ENCODE assay signal across 17 cellular contexts in the genomic region with DNA sequence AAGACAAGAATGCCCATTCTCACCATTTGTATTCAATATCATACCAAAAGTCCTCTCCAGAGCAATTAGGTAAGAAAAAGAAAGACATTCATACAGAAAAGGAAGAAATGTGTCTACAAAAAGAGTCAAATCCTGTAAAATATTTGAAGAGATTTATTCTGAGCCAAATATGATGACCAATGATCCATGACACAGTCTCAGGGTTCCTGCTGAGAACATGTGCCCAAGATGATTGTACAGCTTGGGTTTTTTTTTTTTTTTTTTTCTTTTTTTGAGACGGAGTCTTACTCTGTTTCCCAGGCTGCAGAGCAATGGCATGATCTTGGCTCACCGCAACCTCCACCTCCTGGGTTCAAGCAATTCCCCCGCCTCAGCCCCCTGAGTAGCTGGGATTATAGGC.
DNase-seq lines count a peak whose midpoint lies in the region; TF ChIP-seq lines count a peak whose summit lies in the region.
"Had no signal": no experiment of that assay in that cellular context is flagged by ENCODE, and none has a peak within 500 bp of the region (broad histone marks: within the 10 kb centered on the region; RNA-seq: fewer than 3 reads in every experiment).

No MANE protein-coding gene starts in this region.

- peaks cover 32% of the 10 kb centered on the region for H3K9me3 ChIP-seq in endodermal cell (ENCODE audit: control insufficient read depth, low read length)
- no peaks in the 10 kb centered on the region for H3K9me3 ChIP-seq in neural progenitor cell (ENCODE audit: low read depth)

- H4K20me1 ChIP-seq in neural progenitor cell (ENCODE audit: low read depth) = no peaks in the 10 kb centered on the region
- H4K20me1 ChIP-seq: BLaER1 treated with 17β-estradiol and CSF1 and Interleukin-3, amounts not matched to agents 10 nM and 100 nM had no signal

- DNase-seq in NCI-H446 treated with DMSO at 0.1 percent for 48 hours (lab: John Stamatoyannopoulos, UW) (peak; percentile 13), endodermal cell (no peak), neural progenitor cell (ENCODE audit: low spot score) (no peak), NCI-H1694 (lab: John Stamatoyannopoulos, UW) (no peak), AML-193 (lab: John Stamatoyannopoulos, UW) (no peak), HUDEP-2 (lab: John Stamatoyannopoulos, UW; ENCODE audit: unreplicated experiment in 76 of 76) (no peak)
- DNase-seq: 8988T; ACHN; Caco-2; Calu3; CD4-positive, alpha-beta T cell; CD8-positive, alpha-beta T cell; DMS79 treated with DMSO at 0.1 percent for 48 hours; GF-D8 had no signal

- H3K4me1 Mint-ChIP-seq in endodermal cell (peaks cover 7% of the 10 kb centered on the region), neural progenitor cell (peaks cover 30% of the 10 kb centered on the region)
- H3K4me1 Mint-ChIP-seq: B cell had no signal

- H3K27me3 ChIP-seq in endodermal cell (ENCODE audit: control insufficient read depth, insufficient read depth, low read length, poor library complexity, severe bottlenecking) (no peaks in the 10 kb centered on the region), neural progenitor cell (no peaks in the 10 kb centered on the region)
- H3K27me3 ChIP-seq: BLaER1 treated with 17β-estradiol and CSF1 and Interleukin-3, amounts not matched to agents 10 nM and 100 nM had no signal

- H3K9me3 Mint-ChIP-seq in endodermal cell = peaks cover 21% of the 10 kb centered on the region
- peaks cover 13% of the 10 kb centered on the region for H3K9me3 Mint-ChIP-seq in neural progenitor cell
- H3K9me3 Mint-ChIP-seq: CD8-positive, alpha-beta T cell had no signal

- H3K36me3 Mint-ChIP-seq in endodermal cell (ENCODE audit: low read depth) = peaks cover 3% of the 10 kb centered on the region
- H3K36me3 Mint-ChIP-seq in neural progenitor cell = peaks cover 2% of the 10 kb centered on the region
- H3K36me3 Mint-ChIP-seq: CD8-positive, alpha-beta T cell had no signal

- no peak overlapping the region for H3K4me3 Mint-ChIP-seq in endodermal cell
- H3K4me3 Mint-ChIP-seq in neural progenitor cell = no peak overlapping the region
- H3K4me3 Mint-ChIP-seq: B cell; CD4-positive, alpha-beta T cell; CD8-positive, alpha-beta T cell had no signal

- peaks cover 4% of the 10 kb centered on the region for H3F3A ChIP-seq in neural progenitor cell (ENCODE audit: low read depth)

- no peak overlapping the region for H2AFZ ChIP-seq in neural progenitor cell (replicated peaks)

- no peak overlapping the region for H3K27ac Mint-ChIP-seq in endodermal cell
- H3K27ac Mint-ChIP-seq in neural progenitor cell = peak overlapping the region; percentile 50
- H3K27ac Mint-ChIP-seq: B cell; CD4-positive, alpha-beta T cell; CD8-positive, alpha-beta T cell had no signal

- H3K4me3 ChIP-seq in endodermal cell (ENCODE audit: low read length) (peak overlapping the region; percentile 16), neural progenitor cell (no peak overlapping the region)
- H3K4me3 ChIP-seq: BLaER1 treated with 17β-estradiol and CSF1 and Interleukin-3, amounts not matched to agents 10 nM and 100 nM had no signal

- 82 to 92% methylated on average over 2 to 3 of the region's 3 CpGs for WGBS in endodermal cell (ENCODE audit: insufficient coverage in 1 of 2, insufficient read length in 1 of 2), 2 experiments

- H3K9ac ChIP-seq in endodermal cell (ENCODE audit: extremely low read depth, low read length, poor library complexity, severe bottlenecking) (no peak overlapping the region), neural progenitor cell (no peak overlapping the region)
- H3K9ac ChIP-seq: BLaER1 treated with 17β-estradiol and CSF1 and Interleukin-3, amounts not matched to agents 10 nM and 100 nM had no signal

- TF ChIP-seq CTCF in endodermal cell (conservative IDR thresholded peaks at IDR 0.05) (no peak), neural progenitor cell (IDR thresholded peaks at IDR 0.05) (no peak)

- no peaks in the 10 kb centered on the region for H3K79me2 ChIP-seq in neural progenitor cell (ENCODE audit: low read depth)

- H3K27ac ChIP-seq in endodermal cell (ENCODE audit: low read depth, low read length) (no peak overlapping the region), neural progenitor cell (no peak overlapping the region)
- H3K27ac ChIP-seq: BLaER1 treated with 17β-estradiol and CSF1 and Interleukin-3, amounts not matched to agents 10 nM and 100 nM; C4-2B had no signal

- no peak overlapping the region for H3K4me2 ChIP-seq in neural progenitor cell
- H3K4me2 ChIP-seq: BLaER1 treated with 17β-estradiol and CSF1 and Interleukin-3, amounts not matched to agents 10 nM and 100 nM had no signal

- no peaks in the 10 kb centered on the region for H3K4me1 ChIP-seq in endodermal cell (ENCODE audit: control insufficient read depth, insufficient read depth, low read length)
- peaks cover 18% of the 10 kb centered on the region for H3K4me1 ChIP-seq in neural progenitor cell
- H3K4me1 ChIP-seq: BLaER1 treated with 17β-estradiol and CSF1 and Interleukin-3, amounts not matched to agents 10 nM and 100 nM had no signal

- no peaks in the 10 kb centered on the region for H3K27me3 Mint-ChIP-seq in endodermal cell (ENCODE audit: insufficient read depth)
- no peaks in the 10 kb centered on the region for H3K27me3 Mint-ChIP-seq in neural progenitor cell (ENCODE audit: insufficient read depth, low read depth)

- H3K36me3 ChIP-seq in endodermal cell (ENCODE audit: control insufficient read depth, insufficient read depth, low read length) = no peaks in the 10 kb centered on the region
- H3K36me3 ChIP-seq in neural progenitor cell = no peaks in the 10 kb centered on the region
- H3K36me3 ChIP-seq: BLaER1 treated with 17β-estradiol and CSF1 and Interleukin-3, amounts not matched to agents 10 nM and 100 nM had no signal
